In the genomic region with DNA sequence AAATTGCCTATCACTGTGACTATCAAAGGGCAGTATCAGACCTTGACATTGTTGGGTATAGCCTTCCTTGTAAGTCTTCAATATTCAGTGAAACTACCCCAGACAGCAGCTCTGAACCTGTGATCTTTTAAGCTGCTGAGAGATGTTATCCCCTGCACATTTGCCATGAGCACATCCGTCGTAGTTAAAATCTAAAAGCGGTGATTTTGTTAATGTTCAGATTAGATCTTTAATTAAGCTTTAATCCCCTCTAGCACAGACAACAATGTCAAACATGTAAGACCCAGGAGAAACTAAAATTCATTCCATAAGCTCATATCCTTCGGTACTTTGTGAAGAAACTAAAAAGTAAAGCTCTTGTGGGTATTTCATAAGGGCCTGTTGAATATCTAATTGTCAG, we compare ENCODE assay signal across 26 cellular contexts.
"Had no signal": no experiment of that assay in that cellular context is flagged by ENCODE, and none has a peak within 500 bp of the region (broad histone marks: within the 10 kb centered on the region; RNA-seq: fewer than 3 reads in every experiment).

No MANE protein-coding gene starts in this region.

- H3K4me1 ChIP-seq: colonic mucosa, esophagus squamous epithelium, gastrocnemius medialis, heart right ventricle, left lung, lower lobe of right lung had no signal

- H3K27me3 ChIP-seq: colonic mucosa, esophagus squamous epithelium, gastrocnemius medialis, heart right ventricle, left lung had no signal

- FAIRE-seq: endometrium, islet of Langerhans, keratinocyte had no signal

- H3K36me3 ChIP-seq: colonic mucosa, esophagus squamous epithelium, gastrocnemius medialis, heart right ventricle, left lung, lower lobe of right lung had no signal

- DNase-seq: colonic mucosa; cortex of kidney; effector CD8-positive, alpha-beta T cell; effector memory CD8-positive, alpha-beta T cell; endodermal cell; erythroblast; esophagus squamous epithelium; foreskin fibroblast; foreskin melanocyte; gastrocnemius medialis; glutamatergic neuron; head of caudate nucleus; heart right ventricle; hippocampal formation; left cardiac atrium; left lung; left ventricle myocardium superior; lower lobe of right lung; mesenchymal stem cell; mucosa of descending colon; naive B cell had no signal

- H3K4me3 ChIP-seq: colonic mucosa, esophagus squamous epithelium, gastrocnemius medialis, heart right ventricle, left lung, lower lobe of right lung, mucosa of descending colon had no signal

- H3K27ac ChIP-seq: colonic mucosa, epithelial cell of prostate, esophagus squamous epithelium, gastrocnemius medialis, heart right ventricle, left lung, lower lobe of right lung had no signal

- ATAC-seq: effector memory CD8-positive, alpha-beta T cell; esophagus mucosa; gastrocnemius medialis; heart right ventricle; left cardiac atrium; left lung; left ventricle myocardium superior; lower lobe of right lung; mucosa of descending colon had no signal

- H3K9me3 ChIP-seq: colonic mucosa, esophagus squamous epithelium, gastrocnemius medialis, heart right ventricle, left lung, lower lobe of right lung, mucosa of descending colon had no signal
